In the genomic region with DNA sequence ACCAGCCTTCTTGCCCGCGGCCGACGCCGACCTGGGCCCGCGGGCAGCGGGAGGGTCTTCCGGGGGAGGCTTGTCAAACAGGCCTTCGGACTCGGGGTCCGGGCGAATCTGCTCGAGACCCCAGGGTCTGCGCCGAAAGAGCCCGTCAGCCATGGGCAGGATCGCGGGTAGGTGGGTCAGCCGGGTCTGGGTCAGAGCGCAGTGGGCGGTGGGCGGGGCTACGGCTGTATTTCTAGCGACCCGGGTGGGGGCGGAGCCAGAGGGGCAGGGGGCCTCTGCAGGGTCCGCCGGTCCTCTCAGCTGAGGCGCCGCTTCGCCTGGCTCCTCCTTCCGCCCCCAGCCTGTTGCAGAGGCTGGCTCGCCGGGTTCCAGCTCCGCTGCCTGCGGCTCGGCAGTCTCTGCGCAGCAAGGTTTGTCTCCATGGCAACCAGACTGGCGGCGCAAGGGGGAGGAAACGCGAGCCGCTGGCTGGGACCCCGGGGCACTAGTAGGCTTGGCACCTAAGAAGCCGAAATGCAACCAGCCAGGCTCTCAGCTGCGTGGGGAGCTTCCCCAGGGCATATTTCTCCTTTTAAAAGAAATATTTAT, we compare ENCODE assay signal across 1 cellular context.
TF ChIP-seq lines count a peak whose summit lies in the region.

No MANE protein-coding gene starts in this region.

TF ChIP-seq in HEK293, 187 proteins besides CTCF, POLR2A, EP300 and RAD21 (continued from another document and continues in another):
- TF ChIP-seq, protein P1, sequence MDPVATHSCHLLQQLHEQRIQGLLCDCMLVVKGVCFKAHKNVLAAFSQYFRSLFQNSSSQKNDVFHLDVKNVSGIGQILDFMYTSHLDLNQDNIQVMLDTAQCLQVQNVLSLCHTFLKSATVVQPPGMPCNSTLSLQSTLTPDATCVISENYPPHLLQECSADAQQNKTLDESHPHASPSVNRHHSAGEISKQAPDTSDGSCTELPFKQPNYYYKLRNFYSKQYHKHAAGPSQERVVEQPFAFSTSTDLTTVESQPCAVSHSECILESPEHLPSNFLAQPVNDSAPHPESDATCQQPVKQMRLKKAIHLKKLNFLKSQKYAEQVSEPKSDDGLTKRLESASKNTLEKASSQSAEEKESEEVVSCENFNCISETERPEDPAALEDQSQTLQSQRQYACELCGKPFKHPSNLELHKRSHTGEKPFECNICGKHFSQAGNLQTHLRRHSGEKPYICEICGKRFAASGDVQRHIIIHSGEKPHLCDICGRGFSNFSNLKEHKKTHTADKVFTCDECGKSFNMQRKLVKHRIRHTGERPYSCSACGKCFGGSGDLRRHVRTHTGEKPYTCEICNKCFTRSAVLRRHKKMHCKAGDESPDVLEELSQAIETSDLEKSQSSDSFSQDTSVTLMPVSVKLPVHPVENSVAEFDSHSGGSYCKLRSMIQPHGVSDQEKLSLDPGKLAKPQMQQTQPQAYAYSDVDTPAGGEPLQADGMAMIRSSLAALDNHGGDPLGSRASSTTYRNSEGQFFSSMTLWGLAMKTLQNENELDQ (tag by site-specific recombination; IDR thresholded peaks at IDR 0.05; ENCODE audit: low read depth) = no peak
- TF ChIP-seq ZNF521 (tag by site-specific recombination; IDR thresholded peaks at IDR 0.05) (no peak), ZNF202 (tag by site-specific recombination; IDR thresholded peaks at IDR 0.05; ENCODE audit: borderline replicate concordance) (no peak), ZNF248 (tag by site-specific recombination; IDR thresholded peaks at IDR 0.05) (no peak), KLF16 (tag by site-specific recombination; IDR thresholded peaks at IDR 0.05) (peak; percentile 88), ZXDB (tag by site-specific recombination; IDR thresholded peaks at IDR 0.05) (no peak), ZNF366 (tag by site-specific recombination; conservative IDR thresholded peaks at IDR 0.05) (no peak), ZNF600 (tag by site-specific recombination; IDR thresholded peaks at IDR 0.05) (no peak), ZNF174 (tag by site-specific recombination; IDR thresholded peaks at IDR 0.05) (no peak), ZNF610 (tag by site-specific recombination; IDR thresholded peaks at IDR 0.05; ENCODE audit: borderline replicate concordance) (no peak), SP3 (tag by site-specific recombination; IDR thresholded peaks at IDR 0.05) (peak; percentile 96), KLF1 (tag by site-specific recombination; IDR thresholded peaks at IDR 0.05) (no peak; the same call in 1 of the 2 replicates), ZNF514 (tag by site-specific recombination; IDR thresholded peaks at IDR 0.05) (no peak), SCRT1 (tag by site-specific recombination; IDR thresholded peaks at IDR 0.05; ENCODE audit: borderline replicate concordance) (peak; percentile 91; the same call in 1 of the 2 replicates), SP2 (tag by site-specific recombination; IDR thresholded peaks at IDR 0.05) (peak; percentile 94), ZNF404 (tag by site-specific recombination; IDR thresholded peaks at IDR 0.05) (no peak), ZNF776 (tag by site-specific recombination; IDR thresholded peaks at IDR 0.05; ENCODE audit: borderline replicate concordance) (no peak), SALL2 (tag by site-specific recombination; IDR thresholded peaks at IDR 0.05; ENCODE audit: borderline replicate concordance) (no peak), TCF7L2 (IDR thresholded peaks at IDR 0.05; ENCODE audit: borderline replicate concordance, low read depth, low read length) (no peak), GLI4 (tag by site-specific recombination; IDR thresholded peaks at IDR 0.05) (no peak)
- TF ChIP-seq, protein P2, sequence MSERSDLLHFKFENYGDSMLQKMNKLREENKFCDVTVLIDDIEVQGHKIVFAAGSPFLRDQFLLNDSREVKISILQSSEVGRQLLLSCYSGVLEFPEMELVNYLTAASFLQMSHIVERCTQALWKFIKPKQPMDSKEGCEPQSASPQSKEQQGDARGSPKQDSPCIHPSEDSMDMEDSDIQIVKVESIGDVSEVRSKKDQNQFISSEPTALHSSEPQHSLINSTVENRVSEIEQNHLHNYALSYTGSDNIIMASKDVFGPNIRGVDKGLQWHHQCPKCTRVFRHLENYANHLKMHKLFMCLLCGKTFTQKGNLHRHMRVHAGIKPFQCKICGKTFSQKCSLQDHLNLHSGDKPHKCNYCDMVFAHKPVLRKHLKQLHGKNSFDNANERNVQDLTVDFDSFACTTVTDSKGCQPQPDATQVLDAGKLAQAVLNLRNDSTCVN (tag by site-specific recombination; optimal IDR thresholded peaks at IDR 0.05) = peak; percentile 48
- TF ChIP-seq, protein P3, sequence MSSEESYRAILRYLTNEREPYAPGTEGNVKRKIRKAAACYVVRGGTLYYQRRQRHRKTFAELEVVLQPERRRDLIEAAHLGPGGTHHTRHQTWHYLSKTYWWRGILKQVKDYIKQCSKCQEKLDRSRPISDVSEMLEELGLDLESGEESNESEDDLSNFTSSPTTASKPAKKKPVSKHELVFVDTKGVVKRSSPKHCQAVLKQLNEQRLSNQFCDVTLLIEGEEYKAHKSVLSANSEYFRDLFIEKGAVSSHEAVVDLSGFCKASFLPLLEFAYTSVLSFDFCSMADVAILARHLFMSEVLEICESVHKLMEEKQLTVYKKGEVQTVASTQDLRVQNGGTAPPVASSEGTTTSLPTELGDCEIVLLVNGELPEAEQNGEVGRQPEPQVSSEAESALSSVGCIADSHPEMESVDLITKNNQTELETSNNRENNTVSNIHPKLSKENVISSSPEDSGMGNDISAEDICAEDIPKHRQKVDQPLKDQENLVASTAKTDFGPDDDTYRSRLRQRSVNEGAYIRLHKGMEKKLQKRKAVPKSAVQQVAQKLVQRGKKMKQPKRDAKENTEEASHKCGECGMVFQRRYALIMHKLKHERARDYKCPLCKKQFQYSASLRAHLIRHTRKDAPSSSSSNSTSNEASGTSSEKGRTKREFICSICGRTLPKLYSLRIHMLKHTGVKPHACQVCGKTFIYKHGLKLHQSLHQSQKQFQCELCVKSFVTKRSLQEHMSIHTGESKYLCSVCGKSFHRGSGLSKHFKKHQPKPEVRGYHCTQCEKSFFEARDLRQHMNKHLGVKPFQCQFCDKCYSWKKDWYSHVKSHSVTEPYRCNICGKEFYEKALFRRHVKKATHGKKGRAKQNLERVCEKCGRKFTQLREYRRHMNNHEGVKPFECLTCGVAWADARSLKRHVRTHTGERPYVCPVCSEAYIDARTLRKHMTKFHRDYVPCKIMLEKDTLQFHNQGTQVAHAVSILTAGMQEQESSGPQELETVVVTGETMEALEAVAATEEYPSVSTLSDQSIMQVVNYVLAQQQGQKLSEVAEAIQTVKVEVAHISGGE (tag by site-specific recombination; conservative IDR thresholded peaks at IDR 0.05; ENCODE audit: low read depth) = peak; percentile 45; the same call in 1 of the 2 replicates
- TF ChIP-seq, protein P4, sequence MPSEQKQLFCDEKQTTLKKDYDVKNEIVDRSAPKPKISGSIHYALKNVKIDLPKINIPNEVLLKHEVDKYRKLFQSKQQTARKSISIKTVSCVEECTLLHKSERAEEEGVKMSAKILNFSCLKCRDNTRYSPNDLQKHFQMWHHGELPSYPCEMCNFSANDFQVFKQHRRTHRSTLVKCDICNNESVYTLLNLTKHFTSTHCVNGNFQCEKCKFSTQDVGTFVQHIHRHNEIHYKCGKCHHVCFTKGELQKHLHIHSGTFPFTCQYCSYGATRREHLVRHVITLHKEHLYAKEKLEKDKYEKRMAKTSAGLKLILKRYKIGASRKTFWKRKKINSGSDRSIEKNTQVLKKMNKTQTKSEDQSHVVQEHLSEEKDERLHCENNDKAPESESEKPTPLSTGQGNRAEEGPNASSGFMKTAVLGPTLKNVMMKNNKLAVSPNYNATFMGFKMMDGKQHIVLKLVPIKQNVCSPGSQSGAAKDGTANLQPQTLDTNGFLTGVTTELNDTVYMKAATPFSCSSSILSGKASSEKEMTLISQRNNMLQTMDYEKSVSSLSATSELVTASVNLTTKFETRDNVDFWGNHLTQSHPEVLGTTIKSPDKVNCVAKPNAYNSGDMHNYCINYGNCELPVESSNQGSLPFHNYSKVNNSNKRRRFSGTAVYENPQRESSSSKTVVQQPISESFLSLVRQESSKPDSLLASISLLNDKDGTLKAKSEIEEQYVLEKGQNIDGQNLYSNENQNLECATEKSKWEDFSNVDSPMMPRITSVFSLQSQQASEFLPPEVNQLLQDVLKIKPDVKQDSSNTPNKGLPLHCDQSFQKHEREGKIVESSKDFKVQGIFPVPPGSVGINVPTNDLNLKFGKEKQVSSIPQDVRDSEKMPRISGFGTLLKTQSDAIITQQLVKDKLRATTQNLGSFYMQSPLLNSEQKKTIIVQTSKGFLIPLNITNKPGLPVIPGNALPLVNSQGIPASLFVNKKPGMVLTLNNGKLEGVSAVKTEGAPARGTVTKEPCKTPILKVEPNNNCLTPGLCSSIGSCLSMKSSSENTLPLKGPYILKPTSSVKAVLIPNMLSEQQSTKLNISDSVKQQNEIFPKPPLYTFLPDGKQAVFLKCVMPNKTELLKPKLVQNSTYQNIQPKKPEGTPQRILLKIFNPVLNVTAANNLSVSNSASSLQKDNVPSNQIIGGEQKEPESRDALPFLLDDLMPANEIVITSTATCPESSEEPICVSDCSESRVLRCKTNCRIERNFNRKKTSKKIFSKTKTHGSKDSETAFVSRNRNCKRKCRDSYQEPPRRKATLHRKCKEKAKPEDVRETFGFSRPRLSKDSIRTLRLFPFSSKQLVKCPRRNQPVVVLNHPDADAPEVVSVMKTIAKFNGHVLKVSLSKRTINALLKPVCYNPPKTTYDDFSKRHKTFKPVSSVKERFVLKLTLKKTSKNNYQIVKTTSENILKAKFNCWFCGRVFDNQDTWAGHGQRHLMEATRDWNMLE (tag by site-specific recombination; conservative IDR thresholded peaks at IDR 0.05; ENCODE audit: low read depth) = no peak
- TF ChIP-seq, protein P5, sequence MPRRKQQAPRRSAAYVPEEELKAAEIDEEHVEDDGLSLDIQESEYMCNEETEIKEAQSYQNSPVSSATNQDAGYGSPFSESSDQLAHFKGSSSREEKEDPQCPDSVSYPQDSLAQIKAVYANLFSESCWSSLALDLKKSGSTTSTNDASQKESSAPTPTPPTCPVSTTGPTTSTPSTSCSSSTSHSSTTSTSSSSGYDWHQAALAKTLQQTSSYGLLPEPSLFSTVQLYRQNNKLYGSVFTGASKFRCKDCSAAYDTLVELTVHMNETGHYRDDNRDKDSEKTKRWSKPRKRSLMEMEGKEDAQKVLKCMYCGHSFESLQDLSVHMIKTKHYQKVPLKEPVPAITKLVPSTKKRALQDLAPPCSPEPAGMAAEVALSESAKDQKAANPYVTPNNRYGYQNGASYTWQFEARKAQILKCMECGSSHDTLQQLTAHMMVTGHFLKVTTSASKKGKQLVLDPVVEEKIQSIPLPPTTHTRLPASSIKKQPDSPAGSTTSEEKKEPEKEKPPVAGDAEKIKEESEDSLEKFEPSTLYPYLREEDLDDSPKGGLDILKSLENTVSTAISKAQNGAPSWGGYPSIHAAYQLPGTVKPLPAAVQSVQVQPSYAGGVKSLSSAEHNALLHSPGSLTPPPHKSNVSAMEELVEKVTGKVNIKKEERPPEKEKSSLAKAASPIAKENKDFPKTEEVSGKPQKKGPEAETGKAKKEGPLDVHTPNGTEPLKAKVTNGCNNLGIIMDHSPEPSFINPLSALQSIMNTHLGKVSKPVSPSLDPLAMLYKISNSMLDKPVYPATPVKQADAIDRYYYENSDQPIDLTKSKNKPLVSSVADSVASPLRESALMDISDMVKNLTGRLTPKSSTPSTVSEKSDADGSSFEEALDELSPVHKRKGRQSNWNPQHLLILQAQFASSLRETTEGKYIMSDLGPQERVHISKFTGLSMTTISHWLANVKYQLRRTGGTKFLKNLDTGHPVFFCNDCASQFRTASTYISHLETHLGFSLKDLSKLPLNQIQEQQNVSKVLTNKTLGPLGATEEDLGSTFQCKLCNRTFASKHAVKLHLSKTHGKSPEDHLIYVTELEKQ (tag by site-specific recombination; IDR thresholded peaks at IDR 0.05; ENCODE audit: borderline replicate concordance) = no peak
- TF ChIP-seq, protein P6, sequence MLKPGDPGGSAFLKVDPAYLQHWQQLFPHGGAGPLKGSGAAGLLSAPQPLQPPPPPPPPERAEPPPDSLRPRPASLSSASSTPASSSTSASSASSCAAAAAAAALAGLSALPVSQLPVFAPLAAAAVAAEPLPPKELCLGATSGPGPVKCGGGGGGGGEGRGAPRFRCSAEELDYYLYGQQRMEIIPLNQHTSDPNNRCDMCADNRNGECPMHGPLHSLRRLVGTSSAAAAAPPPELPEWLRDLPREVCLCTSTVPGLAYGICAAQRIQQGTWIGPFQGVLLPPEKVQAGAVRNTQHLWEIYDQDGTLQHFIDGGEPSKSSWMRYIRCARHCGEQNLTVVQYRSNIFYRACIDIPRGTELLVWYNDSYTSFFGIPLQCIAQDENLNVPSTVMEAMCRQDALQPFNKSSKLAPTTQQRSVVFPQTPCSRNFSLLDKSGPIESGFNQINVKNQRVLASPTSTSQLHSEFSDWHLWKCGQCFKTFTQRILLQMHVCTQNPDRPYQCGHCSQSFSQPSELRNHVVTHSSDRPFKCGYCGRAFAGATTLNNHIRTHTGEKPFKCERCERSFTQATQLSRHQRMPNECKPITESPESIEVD (tag by site-specific recombination; IDR thresholded peaks at IDR 0.05) = no peak
- TF ChIP-seq, protein P7, sequence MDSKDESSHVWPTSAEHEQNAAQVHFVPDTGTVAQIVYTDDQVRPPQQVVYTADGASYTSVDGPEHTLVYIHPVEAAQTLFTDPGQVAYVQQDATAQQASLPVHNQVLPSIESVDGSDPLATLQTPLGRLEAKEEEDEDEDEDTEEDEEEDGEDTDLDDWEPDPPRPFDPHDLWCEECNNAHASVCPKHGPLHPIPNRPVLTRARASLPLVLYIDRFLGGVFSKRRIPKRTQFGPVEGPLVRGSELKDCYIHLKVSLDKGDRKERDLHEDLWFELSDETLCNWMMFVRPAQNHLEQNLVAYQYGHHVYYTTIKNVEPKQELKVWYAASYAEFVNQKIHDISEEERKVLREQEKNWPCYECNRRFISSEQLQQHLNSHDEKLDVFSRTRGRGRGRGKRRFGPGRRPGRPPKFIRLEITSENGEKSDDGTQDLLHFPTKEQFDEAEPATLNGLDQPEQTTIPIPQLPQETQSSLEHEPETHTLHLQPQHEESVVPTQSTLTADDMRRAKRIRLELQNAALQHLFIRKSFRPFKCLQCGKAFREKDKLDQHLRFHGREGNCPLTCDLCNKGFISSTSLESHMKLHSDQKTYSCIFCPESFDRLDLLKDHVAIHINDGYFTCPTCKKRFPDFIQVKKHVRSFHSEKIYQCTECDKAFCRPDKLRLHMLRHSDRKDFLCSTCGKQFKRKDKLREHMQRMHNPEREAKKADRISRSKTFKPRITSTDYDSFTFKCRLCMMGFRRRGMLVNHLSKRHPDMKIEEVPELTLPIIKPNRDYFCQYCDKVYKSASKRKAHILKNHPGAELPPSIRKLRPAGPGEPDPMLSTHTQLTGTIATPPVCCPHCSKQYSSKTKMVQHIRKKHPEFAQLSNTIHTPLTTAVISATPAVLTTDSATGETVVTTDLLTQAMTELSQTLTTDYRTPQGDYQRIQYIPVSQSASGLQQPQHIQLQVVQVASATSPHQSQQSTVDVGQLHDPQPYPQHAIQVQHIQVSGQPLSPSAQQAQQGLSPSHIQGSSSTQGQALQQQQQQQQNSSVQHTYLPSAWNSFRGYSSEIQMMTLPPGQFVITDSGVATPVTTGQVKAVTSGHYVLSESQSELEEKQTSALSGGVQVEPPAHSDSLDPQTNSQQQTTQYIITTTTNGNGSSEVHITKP (tag by site-specific recombination; IDR thresholded peaks at IDR 0.05) = peak; percentile 46; the same call in 1 of the 2 replicates
- TF ChIP-seq, protein P8, sequence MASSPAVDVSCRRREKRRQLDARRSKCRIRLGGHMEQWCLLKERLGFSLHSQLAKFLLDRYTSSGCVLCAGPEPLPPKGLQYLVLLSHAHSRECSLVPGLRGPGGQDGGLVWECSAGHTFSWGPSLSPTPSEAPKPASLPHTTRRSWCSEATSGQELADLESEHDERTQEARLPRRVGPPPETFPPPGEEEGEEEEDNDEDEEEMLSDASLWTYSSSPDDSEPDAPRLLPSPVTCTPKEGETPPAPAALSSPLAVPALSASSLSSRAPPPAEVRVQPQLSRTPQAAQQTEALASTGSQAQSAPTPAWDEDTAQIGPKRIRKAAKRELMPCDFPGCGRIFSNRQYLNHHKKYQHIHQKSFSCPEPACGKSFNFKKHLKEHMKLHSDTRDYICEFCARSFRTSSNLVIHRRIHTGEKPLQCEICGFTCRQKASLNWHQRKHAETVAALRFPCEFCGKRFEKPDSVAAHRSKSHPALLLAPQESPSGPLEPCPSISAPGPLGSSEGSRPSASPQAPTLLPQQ (tag by site-specific recombination; IDR thresholded peaks at IDR 0.05) = no peak
